Comparison of ENCODE assay signal across 1 cellular context in genomic region chr3:139839034-139839433, GRCh38.
TF ChIP-seq lines count a peak whose summit lies in the region.

No MANE protein-coding gene starts in this region.

TF ChIP-seq in H1, 55 proteins besides CTCF, POLR2A, EP300 and RAD21 (continued from another document):
- TF ChIP-seq CBX5 (IDR thresholded peaks at IDR 0.05; ENCODE audit: low read depth, low read length) (no peak), HDAC2 (IDR thresholded peaks at IDR 0.05; ENCODE audit: borderline replicate concordance in 1 of 2, low read depth in 2 of 2, low read length in 2 of 2) (no peak), KDM1A (IDR thresholded peaks at IDR 0.05; ENCODE audit: borderline replicate concordance, low read length) (no peak), GABPA (IDR thresholded peaks at IDR 0.05; ENCODE audit: borderline replicate concordance, insufficient read depth, low read length) (no peak), MAX (IDR thresholded peaks at IDR 0.05) (no peak), POLR2AphosphoS5 (IDR thresholded peaks at IDR 0.05; ENCODE audit: low read depth, low read length) (no peak), CREB1 (IDR thresholded peaks at IDR 0.05) (no peak)
